8 cellular contexts compared by ENCODE assay signal in the genomic region with DNA sequence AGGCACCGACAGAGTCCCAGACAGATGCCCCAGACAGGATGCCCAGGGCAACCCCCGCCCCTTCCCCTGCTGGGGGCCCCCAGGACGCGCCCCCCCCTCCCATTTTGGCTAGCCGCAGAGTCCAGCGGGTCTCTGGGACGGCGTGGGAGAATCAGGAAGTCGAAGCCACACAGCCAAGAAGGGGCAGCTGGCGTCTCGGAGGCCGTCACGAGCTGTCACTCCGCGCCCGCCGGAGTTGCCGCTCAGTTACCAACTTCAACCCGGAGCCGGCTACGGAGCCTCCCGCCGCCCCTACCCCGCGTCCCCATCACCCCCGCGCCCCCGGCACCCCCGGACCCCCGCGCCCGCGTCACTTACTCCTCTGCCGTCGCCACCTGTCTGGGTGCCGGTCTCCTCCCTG.
DNase-seq lines count a peak whose midpoint lies in the region; ATAC-seq and TF ChIP-seq lines count a peak whose summit lies in the region.
"Not testable (repeated sequence)": the region's sequence is repeated elsewhere in the genome, so short reads cannot be mapped to it uniquely, and the experiment has no call there.

No MANE protein-coding gene starts in this region.

- not testable (repeated sequence) for H3K36me3 ChIP-seq in BLaER1; H7 (replicated peaks; ENCODE audit: control insufficient read depth, insufficient read depth, low read length); SK-N-MC (ENCODE audit: insufficient read depth, low read length); hepatocyte (replicated peaks; ENCODE audit: insufficient read depth, low read depth)

- not testable (repeated sequence) for H3K79me2 ChIP-seq in hepatocyte

- TF ChIP-seq CTCF in hepatocyte (IDR thresholded peaks at IDR 0.05; ENCODE audit: poor library complexity) = not testable (repeated sequence)

- H3K9ac ChIP-seq in BLaER1; SK-N-MC (ENCODE audit: insufficient read length): not testable (repeated sequence)

- not testable (repeated sequence) for H3K4me1 Mint-ChIP-seq in activated T-helper 1 cell treated with anti-CD3 and anti-CD28 coated beads, Interleukin-12 subunit alpha, Interleukin-12 subunit beta, Interleukin-2, Interleukin-4 antibody, amounts not matched to agents 30 ng/mL and 10 ng/mL and 1 ng/mL, durations not matched to agents 14 hours and 24 hours and 36 hours (ENCODE audit: low read depth); dendritic cell treated with granulocyte-macrophage colony-stimulating factor and Interleukin-4, amounts not matched to agents 40 ng/mL and 50 ng/mL, for 4 days (ENCODE audit: low read depth); naive thymus-derived CD8-positive, alpha-beta T cell

- ATAC-seq in naive thymus-derived CD8-positive, alpha-beta T cell = peak in 1 of 2 donors; percentile 32

- H2AFZ ChIP-seq in hepatocyte = peak overlapping the region; percentile 52

- H3K9me3 Mint-ChIP-seq in activated T-helper 1 cell treated with anti-CD3 and anti-CD28 coated beads, Interleukin-12 subunit alpha, Interleukin-12 subunit beta, Interleukin-2, Interleukin-4 antibody, amounts not matched to agents 30 ng/mL and 10 ng/mL and 1 ng/mL, durations not matched to agents 14 hours and 24 hours and 36 hours; dendritic cell treated with granulocyte-macrophage colony-stimulating factor and Interleukin-4, amounts not matched to agents 40 ng/mL and 50 ng/mL, for 4 days; naive thymus-derived CD8-positive, alpha-beta T cell: not testable (repeated sequence)

- peak overlapping the region; percentile 54 for H3K4me3 Mint-ChIP-seq in activated T-helper 1 cell treated with anti-CD3 and anti-CD28 coated beads, Interleukin-12 subunit alpha, Interleukin-12 subunit beta, Interleukin-2, Interleukin-4 antibody, amounts not matched to agents 30 ng/mL and 10 ng/mL and 1 ng/mL, durations not matched to agents 14 hours and 24 hours and 36 hours
- H3K4me3 Mint-ChIP-seq in dendritic cell treated with granulocyte-macrophage colony-stimulating factor and Interleukin-4, amounts not matched to agents 40 ng/mL and 50 ng/mL, for 4 days = peak overlapping the region; percentile 67
- peak overlapping the region in 9 of 10 donors; percentile 39 to 82 (median 59) for H3K4me3 Mint-ChIP-seq in naive thymus-derived CD8-positive, alpha-beta T cell

- not testable (repeated sequence) for H3K27ac Mint-ChIP-seq in activated T-helper 1 cell treated with anti-CD3 and anti-CD28 coated beads, Interleukin-12 subunit alpha, Interleukin-12 subunit beta, Interleukin-2, Interleukin-4 antibody, amounts not matched to agents 30 ng/mL and 10 ng/mL and 1 ng/mL, durations not matched to agents 14 hours and 24 hours and 36 hours; dendritic cell treated with granulocyte-macrophage colony-stimulating factor and Interleukin-4, amounts not matched to agents 40 ng/mL and 50 ng/mL, for 4 days
- peak overlapping the region in 1 of 10 donors; percentile 78 for H3K27ac Mint-ChIP-seq in naive thymus-derived CD8-positive, alpha-beta T cell

- H3K9me3 ChIP-seq in BLaER1; SK-N-MC (ENCODE audit: low read depth, low read length); hepatocyte (ENCODE audit: low read depth): not testable (repeated sequence)

- WGBS in hepatocyte (ENCODE audit: low lambda C conversion rate, missing lambda C conversion rate) = 0% methylated on average over 13 of the region's 36 CpGs

- H3K4me2 ChIP-seq in BLaER1 (peak overlapping the region; percentile 76), hepatocyte (peak overlapping the region; percentile 82)

- not testable (repeated sequence) for H3K9me2 ChIP-seq in hepatocyte (replicated peaks; ENCODE audit: insufficient read depth)

- POLR2A ChIA-PET in naive thymus-derived CD8-positive, alpha-beta T cell (lab: Charles Lee) = not testable (repeated sequence)

- H3K4me3 ChIP-seq in BLaER1 = peak overlapping the region; percentile 64
- peak overlapping the region; percentile 50 for H3K4me3 ChIP-seq in H7 (ENCODE audit: insufficient read depth, low read depth, low read length)
- peak overlapping the region; percentile 71 for H3K4me3 ChIP-seq in SK-N-MC
- H3K4me3 ChIP-seq in hepatocyte = not testable (repeated sequence)

- intact Hi-C loops in activated T-helper 1 cell treated with anti-CD3 and anti-CD28 coated beads, Interleukin-12 subunit alpha, Interleukin-12 subunit beta, Interleukin-2, Interleukin-4 antibody, amounts not matched to agents 30 ng/mL and 10 ng/mL and 1 ng/mL, durations not matched to agents 14 hours and 24 hours and 36 hours (cut with micrococcal nuclease) = not testable (repeated sequence)
- intact Hi-C loops in dendritic cell treated with granulocyte-macrophage colony-stimulating factor and Interleukin-4, amounts not matched to agents 40 ng/mL and 50 ng/mL, for 4 days (cut with micrococcal nuclease) = loop anchor here (5.0 kb wide), 1 partner anchor 120 kb away; no protein-coding TSS in a partner anchor

- H3K27me3 Mint-ChIP-seq in activated T-helper 1 cell treated with anti-CD3 and anti-CD28 coated beads, Interleukin-12 subunit alpha, Interleukin-12 subunit beta, Interleukin-2, Interleukin-4 antibody, amounts not matched to agents 30 ng/mL and 10 ng/mL and 1 ng/mL, durations not matched to agents 14 hours and 24 hours and 36 hours (ENCODE audit: insufficient read depth) = peaks cover 18% of the 10 kb centered on the region
- H3K27me3 Mint-ChIP-seq in dendritic cell treated with granulocyte-macrophage colony-stimulating factor and Interleukin-4, amounts not matched to agents 40 ng/mL and 50 ng/mL, for 4 days = peaks cover 43% of the 10 kb centered on the region
- H3K27me3 Mint-ChIP-seq in naive thymus-derived CD8-positive, alpha-beta T cell = peaks cover 0 to 53% (median 34%) of the 10 kb centered on the region in 5 donors

- not testable (repeated sequence) for H3K4me1 ChIP-seq in BLaER1; hepatocyte (ENCODE audit: insufficient read depth)

- not testable (repeated sequence) for H3K36me3 Mint-ChIP-seq in activated T-helper 1 cell treated with anti-CD3 and anti-CD28 coated beads, Interleukin-12 subunit alpha, Interleukin-12 subunit beta, Interleukin-2, Interleukin-4 antibody, amounts not matched to agents 30 ng/mL and 10 ng/mL and 1 ng/mL, durations not matched to agents 14 hours and 24 hours and 36 hours (ENCODE audit: low read depth); dendritic cell treated with granulocyte-macrophage colony-stimulating factor and Interleukin-4, amounts not matched to agents 40 ng/mL and 50 ng/mL, for 4 days (ENCODE audit: low read depth); naive thymus-derived CD8-positive, alpha-beta T cell

- DNase-seq in H7 (peak; percentile 57), hepatocyte (ENCODE audit: low spot score) (peak; percentile 6)
- DNase-seq in SK-N-MC (ENCODE audit: low read depth, low spot score); activated T-helper 1 cell treated with anti-CD3 and anti-CD28 coated beads, Interleukin-12 subunit alpha, Interleukin-12 subunit beta, Interleukin-2, Interleukin-4 antibody, amounts not matched to agents 30 ng/mL and 10 ng/mL and 1 ng/mL, durations not matched to agents 14 hours and 24 hours and 36 hours (ENCODE audit: low spot score); naive thymus-derived CD8-positive, alpha-beta T cell: not testable (repeated sequence)
- peak; percentile 3 for DNase-seq in stimulated activated CD4-positive, alpha-beta T cell treated with anti-CD3 and anti-CD28 coated beads, Interleukin-15, amount 100 ng/mL, for 24 hours

- not testable (repeated sequence) for H4K20me1 ChIP-seq in BLaER1; hepatocyte (ENCODE audit: insufficient read depth, poor library complexity, severe bottlenecking)

- not testable (repeated sequence) for H3K27ac ChIP-seq in BLaER1, SK-N-MC, hepatocyte

- peaks cover 11% of the 10 kb centered on the region for H3K27me3 ChIP-seq in BLaER1
- H3K27me3 ChIP-seq in H7 (ENCODE audit: control insufficient read depth, insufficient read depth, low read length) = peaks cover 15% of the 10 kb centered on the region
- not testable (repeated sequence) for H3K27me3 ChIP-seq in hepatocyte
